ENCODE assay signal across 8 cellular contexts in genomic region chr16:73048292-73049050, GRCh38. TPM values are rescaled to one million over a fixed set of nuclear protein-coding genes. Genes with fewer than 3 reads are reported as not detected.
A peak's percentile ranks its signal among the peaks of the same experiment; 100 is the strongest.
DNase-seq lines count a peak whose midpoint lies in the region; ATAC-seq and TF ChIP-seq lines count a peak whose summit lies in the region.

No MANE protein-coding gene starts in this region.

- TF ChIP-seq EP300 in ovary (IDR thresholded peaks at IDR 0.05): no peak

- 8 to 9% (median 8%) methylated on average over 55 to 56 of the region's 56 CpGs for whole genome bisulfite sequencing in ovary, 3 donors

- peaks cover 9% of the 10 kb centered on the region for H3K4me1 ChIP-seq in ovary (ENCODE audit: insufficient read depth)

- no peaks in the 10 kb centered on the region for H3K9me3 ChIP-seq in ovary

- peak; percentile 5 for ATAC-seq in GM21447 (IDR thresholded peaks at IDR 0.05; ENCODE audit: unreplicated experiment)
- ATAC-seq in GM18873 (IDR thresholded peaks at IDR 0.05; ENCODE audit: low FRiP score, unreplicated experiment): no peak

- TF ChIP-seq POLR2A in ovary (IDR thresholded peaks at IDR 0.05): no peak

- H3K27me3 ChIP-seq in ovary: no peaks in the 10 kb centered on the region

- DNase-seq in AG08395 (ENCODE audit: low spot score) (peak; percentile 54), RPMI7951 (ENCODE audit: low read depth) (peak; percentile 59), fibroblast of villous mesenchyme (ENCODE audit: low read depth) (peak; percentile 41), ovary (peak; percentile 29 to 66 (median 64)), NCI-H226 (no peak)
- DNase-seq in stimulated activated CD4-positive, alpha-beta T cell treated with anti-CD3 and anti-CD28 coated beads, Interleukin-12 subunit alpha, Interleukin-12 subunit beta, amount 100 ng/mL, for 4 hours: no peak

- TF ChIP-seq CTCF in fibroblast of villous mesenchyme (IDR thresholded peaks at IDR 0.05; ENCODE audit: insufficient read depth, low read depth, low read length) (no peak), ovary (IDR thresholded peaks at IDR 0.05) (no peak)

- H3K36me3 ChIP-seq in ovary: no peaks in the 10 kb centered on the region

- peak overlapping the region; percentile 67 for H3K4me3 ChIP-seq in fibroblast of villous mesenchyme (ENCODE audit: low read depth, low read length)
- H3K4me3 ChIP-seq in ovary: peak overlapping the region; percentile 85

- intact Hi-C loops in ovary (cut with DNase I): loop anchor here in 3 of 4 donors (5.0 to 10.0 kb wide), 3 partner anchors 106 to 214 kb away; no protein-coding TSS in a partner anchor

- H3K27ac ChIP-seq in ovary: peak overlapping the region; percentile 42 to 64

RNA-seq across cellular contexts. Expression of gene ZFHX3, which starts 0.5 kb away (rescaled TPM):
- total RNA-seq in RPMI7951 (2014; rRNA removed; shearing (Covaris generic)): 2.0 and 2.2 TPM in 2 replicates
- total RNA-seq in fibroblast of villous mesenchyme (3.9 and 6.8 TPM in 2 replicates), ovary (10 to 100 TPM in 5 of 7 donors, 1 to 10 TPM in 2; 5.5 to 17.6 (median 12.6) TPM)
- 1 to 10 TPM; 3.4 to 6.5 TPM for polyA plus RNA-seq in ovary

Comparison
In these comparisons a context has a peak if more than half of its experiments do, and no peak if none do; other contexts are left out.
1. DNase-seq: peak in AG08395 (single experiment), RPMI7951 (single experiment), fibroblast of villous mesenchyme (single experiment) and ovary (5 of 5); none in NCI-H226 (single experiment) and stimulated activated CD4-positive, alpha-beta T cell treated with anti-CD3 and anti-CD28 coated beads, Interleukin-12 subunit alpha, Interleukin-12 subunit beta, amount 100 ng/mL, for 4 hours (single experiment).